Comparison of ENCODE assay signal across 19 cellular contexts in genomic region chr19:45805719-45806118, GRCh38. TPM values are rescaled to one million over a fixed set of nuclear protein-coding genes. Genes with fewer than 3 reads are reported as not detected.
DNase-seq lines count a peak whose midpoint lies in the region; ATAC-seq, FAIRE-seq and TF ChIP-seq lines count a peak whose summit lies in the region.
"Had no signal": no experiment of that assay in that cellular context is flagged by ENCODE, and none has a peak within 500 bp of the region (broad histone marks: within the 10 kb centered on the region; RNA-seq: fewer than 3 reads in every experiment).

No MANE protein-coding gene starts in this region.

- H3K27ac Mint-ChIP-seq in activated CD4-positive, alpha-beta T cell treated with anti-CD3 and anti-CD28 coated beads for 36 hours = no peak overlapping the region
- H3K27ac Mint-ChIP-seq: CD4-positive, alpha-beta memory T cell had no signal

- SMC1A ChIA-PET in GM12878 (lab: Charles Lee; ENCODE audit: uncharacterized antibody, unreplicated experiment) = no interaction called here

- no peak for TF ChIP-seq RAD21 in GM12878 (IDR thresholded peaks at IDR 0.05; ENCODE audit: insufficient read depth, low read depth, low read length)

- no peak overlapping the region for H3K4me3 Mint-ChIP-seq in activated CD4-positive, alpha-beta T cell treated with anti-CD3 and anti-CD28 coated beads for 36 hours
- H3K4me3 Mint-ChIP-seq: CD4-positive, alpha-beta memory T cell had no signal

- no peak for DNase-seq in GM12878 (ENCODE audit: low read depth, low spot score)
- DNase-seq in activated CD4-positive, alpha-beta T cell treated with anti-CD3 and anti-CD28 coated beads for 36 hours = no peak
- DNase-seq: CD4-positive, alpha-beta memory T cell; DMS153; GF-D8; KG1; NCI-H1105 treated with DMSO at 0.1 percent for 48 hours; NCI-H1694; NCI-H2081 treated with DMSO at 0.1 percent for 48 hours; NK-92 treated with Interleukin-12 subunit alpha and Interleukin-12 subunit beta, amount 100 ng/mL, for 24 hours; SW 1271 had no signal

- H3K36me3 Mint-ChIP-seq in activated CD4-positive, alpha-beta T cell treated with anti-CD3 and anti-CD28 coated beads for 36 hours (ENCODE audit: low read depth) = no peaks in the 10 kb centered on the region
- H3K36me3 Mint-ChIP-seq: CD4-positive, alpha-beta memory T cell had no signal

- in situ Hi-C loops in GM12878 (cut with MboI) = no loop called here

- FAIRE-seq in GM12878 (lab: Jason Lieb, UNC) = no peak
- FAIRE-seq: RCC 7860 had no signal

- H3K4me2 ChIP-seq in GM12878 (ENCODE audit: control insufficient read depth, insufficient read depth) = no peak overlapping the region

- CTCF ChIA-PET in GM12878 (lab: Yijun Ruan, JAX) = interaction anchor here (0.7 to 1.2 kb wide), 3 partner anchors 11 to 52 kb away, joined by 3 to 5 read pairs (median 3); no protein-coding TSS in a partner anchor
- CTCF ChIA-PET in activated CD4-positive, alpha-beta T cell treated with anti-CD3 and anti-CD28 coated beads for 36 hours (lab: Charles Lee) = interaction anchor here (0.7 to 1.8 kb wide), 2 partner anchors 8 to 11 kb away, joined by 3 to 7 read pairs; no protein-coding TSS in a partner anchor

- no peak overlapping the region for H2AFZ ChIP-seq in ACC112 (ENCODE audit: low read length, unreplicated experiment)
- H2AFZ ChIP-seq in GM12878 (ENCODE audit: control insufficient read depth, low read depth, low read length) = no peak overlapping the region

- intact Hi-C loops in GM12878 (cut with micrococcal nuclease; ENCODE audit: unreplicated experiment) = no loop called here
- intact Hi-C loops in activated CD4-positive, alpha-beta T cell treated with anti-CD3 and anti-CD28 coated beads for 36 hours (cut with DNase I, micrococcal nuclease) = no loop called here

- no peaks in the 10 kb centered on the region for H3K9me3 Mint-ChIP-seq in activated CD4-positive, alpha-beta T cell treated with anti-CD3 and anti-CD28 coated beads for 36 hours (ENCODE audit: low read depth)
- H3K9me3 Mint-ChIP-seq: CD4-positive, alpha-beta memory T cell had no signal

- RAD21 ChIA-PET in GM12878 (lab: Charles Lee; ENCODE audit: unreplicated experiment) = no interaction called here

- H4K20me1 ChIP-seq in GM12878 (ENCODE audit: control insufficient read depth, insufficient read depth) = no peaks in the 10 kb centered on the region

- no peaks in the 10 kb centered on the region for H3K79me2 ChIP-seq in ACC112 (ENCODE audit: control insufficient read depth, insufficient read depth, low read length, unreplicated experiment)
- H3K79me2 ChIP-seq in GM12878 (ENCODE audit: control insufficient read depth, insufficient read depth, low read length) = no peaks in the 10 kb centered on the region

- H3K4me1 ChIP-seq in ACC112 (ENCODE audit: control insufficient read depth, insufficient read depth, low read length, unreplicated experiment) (peaks cover 14% of the 10 kb centered on the region), GM12878 (ENCODE audit: control insufficient read depth, insufficient read depth, low read length) (peaks cover 12% of the 10 kb centered on the region)

- H3K36me3 ChIP-seq in ACC112 (ENCODE audit: insufficient read depth, low read length) = no peaks in the 10 kb centered on the region
- H3K36me3 ChIP-seq in GM12878 (ENCODE audit: control insufficient read depth in 2 of 2, insufficient read depth in 2 of 2, low read length in 1 of 2) = no peaks in the 10 kb centered on the region

- no peak for TF ChIP-seq EP300 in GM12878 (IDR thresholded peaks at IDR 0.05; ENCODE audit: borderline replicate concordance in 1 of 2, control insufficient read depth in 1 of 2, low read depth in 2 of 2, low read length in 2 of 2)

- TF ChIP-seq POLR2A in GM12878 (IDR thresholded peaks at IDR 0.05; ENCODE audit: low read depth, low read length) = no peak

- BruUV-seq in GM12878 (replicated peaks; lab: Mats Ljungman, UMichigan) = no TSS peak

- no peaks in the 10 kb centered on the region for H3K27me3 ChIP-seq in ACC112 (ENCODE audit: insufficient read depth, low read length)
- no peaks in the 10 kb centered on the region for H3K27me3 ChIP-seq in GM12878 (replicated peaks in 1 of 2; ENCODE audit: control insufficient read depth in 2 of 2, insufficient read depth in 2 of 2, low read length in 1 of 2)

- H3K27me3 Mint-ChIP-seq in activated CD4-positive, alpha-beta T cell treated with anti-CD3 and anti-CD28 coated beads for 36 hours = peaks cover 5% of the 10 kb centered on the region

- no peaks in the 10 kb centered on the region for H3K9me3 ChIP-seq in GM12878 (replicated peaks; ENCODE audit: control insufficient read depth, insufficient read depth, low read length)

- H3K4me3 ChIP-seq in ACC112 (ENCODE audit: low read depth, low read length) = no peak overlapping the region
- H3K4me3 ChIP-seq in GM12878 = no peak overlapping the region

- TF ChIP-seq CTCF in GM12878 (IDR thresholded peaks at IDR 0.05 in 2 of 3, conservative IDR thresholded peaks at IDR 0.05 in 1 of 3; ENCODE audit: control insufficient read depth in 2 of 3, extremely low read depth in 1 of 3, insufficient read depth in 1 of 3, low read depth in 3 of 3, low read length in 3 of 3) = no peak

- H3K27ac ChIP-seq in ACC112 (ENCODE audit: low read depth, low read length) (peak overlapping the region; percentile 19; the same call in 1 of the 2 replicates), GM12878 (ENCODE audit: control insufficient read depth, insufficient read depth) (no peak overlapping the region)

- H3K9ac ChIP-seq in GM12878 (ENCODE audit: control insufficient read depth, insufficient read depth, low read length) = no peak overlapping the region

- POLR2A ChIA-PET in GM12878 (lab: Charles Lee) = interaction anchor here (0.6 kb wide), 1 partner anchor 80 kb away, joined by 4 read pairs; the partner anchor contains the start of gene IRF2BP1
- POLR2A ChIA-PET in activated CD4-positive, alpha-beta T cell treated with anti-CD3 and anti-CD28 coated beads for 36 hours (lab: Charles Lee) = no interaction called here

- ATAC-seq in GM12878 = no peak
- ATAC-seq in HG03045 (IDR thresholded peaks at IDR 0.05; ENCODE audit: unreplicated experiment) = no peak
- ATAC-seq in activated CD4-positive, alpha-beta T cell treated with anti-CD3 and anti-CD28 coated beads for 36 hours = no peak
- ATAC-seq: HCT116 had no signal

- peaks cover 7% of the 10 kb centered on the region for H3K4me1 Mint-ChIP-seq in activated CD4-positive, alpha-beta T cell treated with anti-CD3 and anti-CD28 coated beads for 36 hours
- H3K4me1 Mint-ChIP-seq: CD4-positive, alpha-beta memory T cell had no signal

RNA-seq across cellular contexts. Expression of gene RSPH6A, which starts 9.4 kb away (rescaled TPM):
- 2.9 and 4.0 TPM in 2 replicates for total RNA-seq in GM12878 (2013; cell fraction: nucleolus; rRNA removed)
- 0.06 and 0.16 TPM in 2 replicates for total RNA-seq in GM12878 (2014; rRNA removed)
- total RNA-seq in GM12878 (2014; rRNA removed; fragmentation: Illumina TruSeq; extraction: Trizol) = 0.14 and 0.18 TPM in 2 replicates
- 0.37 and 0.41 TPM in 2 replicates for total RNA-seq in GM12878 (2021)
- not detected for polyA plus RNA-seq in GM12878 (2011; ENCODE audit: low read depth)
- 0.06 TPM in 1 of 2 replicates, not detected in the other for polyA plus RNA-seq in GM12878 (2011; rRNA removed)
- polyA plus RNA-seq in GM12878 (2011; cell fraction: cytosol; rRNA removed) = 0.12 and 0.13 TPM in 2 replicates
- polyA plus RNA-seq in GM12878 (2011; cell fraction: nucleus; rRNA removed) = 0.43 and 0.76 TPM in 2 replicates
- polyA plus RNA-seq in GM12878 (2012) = 0.14 TPM in 1 of 2 replicates, not detected in the other
- polyA plus RNA-seq in GM12878 (2014; fragmentation: Illumina TruSeq; extraction: Trizol) = 0.03 TPM in 1 of 2 replicates, not detected in the other
- not detected for polyA plus RNA-seq in GM12878 (2014; fragmentation: Nextera tagmentation; extraction: Ambion mirVana)
- 0.29 and 0.37 TPM in 2 replicates for polyA plus RNA-seq in GM12878 (2014; rRNA removed)
- under 1 TPM in 1 of 2 experiments, not detected in 1; 0.25 TPM for polyA plus RNA-seq in GM12878 (2016; fragmentation: Nextera tagmentation; extraction: Ambion mirVana)
- 0.15 and 0.36 TPM in 2 replicates for polyA minus RNA-seq in GM12878 (2011; rRNA and poly(A)+ RNA removed)
- polyA minus RNA-seq in GM12878 (2011; cell fraction: cytosol; rRNA and poly(A)+ RNA removed) = 0.52 TPM in 1 of 2 replicates, not detected in the other
- 0.60 and 0.96 TPM in 2 replicates for polyA minus RNA-seq in GM12878 (2011; cell fraction: nucleus; rRNA and poly(A)+ RNA removed)
- total RNA-seq in activated CD4-positive, alpha-beta T cell treated with anti-CD3 and anti-CD28 coated beads for 36 hours = under 1 TPM; 0.21 to 0.23 TPM
- total RNA-seq: A172, Right ventricle myocardium inferior, SK-MEL-5 had no signal
- polyA plus RNA-seq: BJ; CD4-positive, alpha-beta memory T cell had no signal

RNA-seq across cellular contexts. Expression of gene DMWD, which starts 13.1 kb away (rescaled TPM):
- 87.3 and 99.9 TPM in 2 replicates for total RNA-seq in GM12878 (2013; cell fraction: nucleolus; rRNA removed)
- total RNA-seq in GM12878 (2014; rRNA removed) (28.7 and 31.2 TPM in 2 replicates), GM12878 (2014; rRNA removed; fragmentation: Illumina TruSeq; extraction: Trizol) (15.7 and 17.8 TPM in 2 replicates), GM12878 (2021) (51.3 and 56.0 TPM in 2 replicates)
- polyA plus RNA-seq in GM12878 (2011; ENCODE audit: low read depth) = 7.9 TPM
- polyA plus RNA-seq in GM12878 (2011; rRNA removed) (8.2 and 13.2 TPM in 2 replicates), GM12878 (2014; fragmentation: Illumina TruSeq; extraction: Trizol) (5.3 and 10.1 TPM in 2 replicates), GM12878 (2014; fragmentation: Nextera tagmentation; extraction: Ambion mirVana) (1 to 10 TPM; 3.5 to 3.8 TPM), GM12878 (2014; rRNA removed) (31.7 and 38.9 TPM in 2 replicates), GM12878 (2016; fragmentation: Nextera tagmentation; extraction: Ambion mirVana) (1 to 10 TPM; 5.2 to 7.6 TPM)
- polyA plus RNA-seq in GM12878 (2011; cell fraction: cytosol; rRNA removed) = 16.4 and 22.2 TPM in 2 replicates
- polyA plus RNA-seq in GM12878 (2011; cell fraction: nucleus; rRNA removed) = 55.0 and 67.0 TPM in 2 replicates
- polyA plus RNA-seq in GM12878 (2012) = 17.8 and 24.1 TPM in 2 replicates
- 21.9 and 39.8 TPM in 2 replicates for polyA minus RNA-seq in GM12878 (2011; rRNA and poly(A)+ RNA removed)
- 10.2 and 18.1 TPM in 2 replicates for polyA minus RNA-seq in GM12878 (2011; cell fraction: cytosol; rRNA and poly(A)+ RNA removed)
- polyA minus RNA-seq in GM12878 (2011; cell fraction: nucleus; rRNA and poly(A)+ RNA removed) = 32.9 and 77.0 TPM in 2 replicates
- 10 to 100 TPM; 31.1 to 35.1 TPM for total RNA-seq in activated CD4-positive, alpha-beta T cell treated with anti-CD3 and anti-CD28 coated beads for 36 hours

RNA-seq across cellular contexts. Expression of gene DMPK, which starts 23.4 kb away (rescaled TPM):
- 24.3 and 27.6 TPM in 2 replicates for total RNA-seq in GM12878 (2013; cell fraction: nucleolus; rRNA removed)
- total RNA-seq in GM12878 (2014; rRNA removed) (5.7 and 6.6 TPM in 2 replicates), GM12878 (2014; rRNA removed; fragmentation: Illumina TruSeq; extraction: Trizol) (4.9 and 5.1 TPM in 2 replicates), GM12878 (2021) (26.7 and 33.6 TPM in 2 replicates)
- polyA plus RNA-seq in GM12878 (2011; ENCODE audit: low read depth) = 18.1 TPM
- polyA plus RNA-seq in GM12878 (2011; rRNA removed) (3.9 and 5.4 TPM in 2 replicates), GM12878 (2014; fragmentation: Illumina TruSeq; extraction: Trizol) (4.0 and 7.6 TPM in 2 replicates), GM12878 (2014; fragmentation: Nextera tagmentation; extraction: Ambion mirVana) (under 1 TPM; 0.60 to 0.84 TPM), GM12878 (2014; rRNA removed) (27.8 and 35.4 TPM in 2 replicates), GM12878 (2016; fragmentation: Nextera tagmentation; extraction: Ambion mirVana) (1 to 10 TPM; 3.2 to 3.5 TPM)
- 5.1 and 8.4 TPM in 2 replicates for polyA plus RNA-seq in GM12878 (2011; cell fraction: cytosol; rRNA removed)
- polyA plus RNA-seq in GM12878 (2011; cell fraction: nucleus; rRNA removed) = 102 and 132 TPM in 2 replicates
- 21.5 and 29.6 TPM in 2 replicates for polyA plus RNA-seq in GM12878 (2012)
- 4.6 and 15.0 TPM in 2 replicates for polyA minus RNA-seq in GM12878 (2011; rRNA and poly(A)+ RNA removed)
- polyA minus RNA-seq in GM12878 (2011; cell fraction: cytosol; rRNA and poly(A)+ RNA removed) = 3.2 and 4.1 TPM in 2 replicates
- 8.1 and 21.7 TPM in 2 replicates for polyA minus RNA-seq in GM12878 (2011; cell fraction: nucleus; rRNA and poly(A)+ RNA removed)
- total RNA-seq in activated CD4-positive, alpha-beta T cell treated with anti-CD3 and anti-CD28 coated beads for 36 hours = 10 to 100 TPM; 15.0 to 19.4 TPM

RNA-seq across cellular contexts. Expression of gene SIX5, which starts 36.7 kb away (rescaled TPM):
- 5.6 and 6.7 TPM in 2 replicates for total RNA-seq in GM12878 (2013; cell fraction: nucleolus; rRNA removed)
- total RNA-seq in GM12878 (2014; rRNA removed) = 3.9 and 5.8 TPM in 2 replicates
- total RNA-seq in GM12878 (2014; rRNA removed; fragmentation: Illumina TruSeq; extraction: Trizol) = 2.7 TPM in 2 replicates
- 10.1 and 10.5 TPM in 2 replicates for total RNA-seq in GM12878 (2021)
- 0.39 TPM for polyA plus RNA-seq in GM12878 (2011; ENCODE audit: low read depth)
- 0.66 and 2.3 TPM in 2 replicates for polyA plus RNA-seq in GM12878 (2011; rRNA removed)
- polyA plus RNA-seq in GM12878 (2011; cell fraction: cytosol; rRNA removed) = 3.5 and 5.5 TPM in 2 replicates
- polyA plus RNA-seq in GM12878 (2011; cell fraction: nucleus; rRNA removed) = 25.1 and 25.5 TPM in 2 replicates
- polyA plus RNA-seq in GM12878 (2012) = 4.4 and 4.8 TPM in 2 replicates
- 1.2 and 3.3 TPM in 2 replicates for polyA plus RNA-seq in GM12878 (2014; fragmentation: Illumina TruSeq; extraction: Trizol)
- polyA plus RNA-seq in GM12878 (2014; fragmentation: Nextera tagmentation; extraction: Ambion mirVana) = not detected
- 8.1 and 9.8 TPM in 2 replicates for polyA plus RNA-seq in GM12878 (2014; rRNA removed)
- polyA plus RNA-seq in GM12878 (2016; fragmentation: Nextera tagmentation; extraction: Ambion mirVana) = 1 to 10 TPM; 1.9 to 2.3 TPM
- polyA minus RNA-seq in GM12878 (2011; rRNA and poly(A)+ RNA removed) = 1.0 and 2.6 TPM in 2 replicates
- 1.5 and 2.9 TPM in 2 replicates for polyA minus RNA-seq in GM12878 (2011; cell fraction: cytosol; rRNA and poly(A)+ RNA removed)
- polyA minus RNA-seq in GM12878 (2011; cell fraction: nucleus; rRNA and poly(A)+ RNA removed) = 4.0 and 7.3 TPM in 2 replicates
- 1 to 10 TPM; 2.0 to 2.2 TPM for total RNA-seq in activated CD4-positive, alpha-beta T cell treated with anti-CD3 and anti-CD28 coated beads for 36 hours

RNA-seq across cellular contexts. Expression of gene SYMPK, which starts 57.2 kb away (rescaled TPM):
- 125 and 148 TPM in 2 replicates for total RNA-seq in GM12878 (2013; cell fraction: nucleolus; rRNA removed)
- total RNA-seq in GM12878 (2014; rRNA removed) (41.3 and 51.1 TPM in 2 replicates), GM12878 (2014; rRNA removed; fragmentation: Illumina TruSeq; extraction: Trizol) (30.3 and 33.9 TPM in 2 replicates), GM12878 (2021) (107 and 109 TPM in 2 replicates)
- polyA plus RNA-seq in GM12878 (2011; ENCODE audit: low read depth) = 39.2 TPM
- polyA plus RNA-seq in GM12878 (2011; rRNA removed) (65.6 and 105 TPM in 2 replicates), GM12878 (2014; fragmentation: Illumina TruSeq; extraction: Trizol) (46.5 and 72.4 TPM in 2 replicates), GM12878 (2014; fragmentation: Nextera tagmentation; extraction: Ambion mirVana) (under 1 TPM; 0.49 to 0.79 TPM), GM12878 (2014; rRNA removed) (88.0 and 99.6 TPM in 2 replicates), GM12878 (2016; fragmentation: Nextera tagmentation; extraction: Ambion mirVana) (10 to 100 TPM; 30.4 to 30.8 TPM)
- polyA plus RNA-seq in GM12878 (2011; cell fraction: cytosol; rRNA removed) = 89.6 and 90.4 TPM in 2 replicates
- 259 and 261 TPM in 2 replicates for polyA plus RNA-seq in GM12878 (2011; cell fraction: nucleus; rRNA removed)
- 59.8 and 68.6 TPM in 2 replicates for polyA plus RNA-seq in GM12878 (2012)
- polyA minus RNA-seq in GM12878 (2011; rRNA and poly(A)+ RNA removed) = 126 and 141 TPM in 2 replicates
- 41.4 and 56.8 TPM in 2 replicates for polyA minus RNA-seq in GM12878 (2011; cell fraction: cytosol; rRNA and poly(A)+ RNA removed)
- polyA minus RNA-seq in GM12878 (2011; cell fraction: nucleus; rRNA and poly(A)+ RNA removed) = 34.8 and 61.6 TPM in 2 replicates
- 100 to 1,000 TPM; 108 to 128 TPM for total RNA-seq in activated CD4-positive, alpha-beta T cell treated with anti-CD3 and anti-CD28 coated beads for 36 hours
